In genomic region chr1:15850450-15851079, GRCh38 we compare ENCODE assay signal across 8 cellular contexts. TPM values are rescaled to one million over a fixed set of nuclear protein-coding genes. Genes with fewer than 3 reads are reported as not detected.
DNase-seq lines count a peak whose midpoint lies in the region; FAIRE-seq and TF ChIP-seq lines count a peak whose summit lies in the region.

No MANE protein-coding gene starts in this region.

- peak overlapping the region; percentile 97 for H3K27ac Mint-ChIP-seq in MCF 10A (ENCODE audit: low read depth, unreplicated experiment)

- TF ChIP-seq CTCF in AG04450 (IDR thresholded peaks at IDR 0.05; ENCODE audit: low read depth, low read length): no peak
- TF ChIP-seq CTCF in HL-60 (IDR thresholded peaks at IDR 0.05; ENCODE audit: insufficient read depth, low read length): no peak
- TF ChIP-seq CTCF in MCF 10A (IDR thresholded peaks at IDR 0.05; ENCODE audit: unreplicated experiment): no peak

- no peaks in the 10 kb centered on the region for H3K36me3 ChIP-seq in muscle layer of duodenum (ENCODE audit: control insufficient read depth in 1 of 2, insufficient read depth in 2 of 2, low read length in 2 of 2)

- DNase-seq in AG04450 (ENCODE audit: low read depth, low spot score): no peak
- no peak for DNase-seq in HL-60 (ENCODE audit: low read depth in 1 of 2, low spot score in 1 of 2)
- DNase-seq in MCF 10A (ENCODE audit: unreplicated experiment): peak; percentile 49
- no peak for DNase-seq in activated gamma-delta T cell (lab: John Stamatoyannopoulos, UW)
- DNase-seq in mesenteric fat pad (ENCODE audit: low spot score): no peak
- no peak for DNase-seq in DMS153 treated with DMSO at 0.1 percent for 48 hours (lab: John Stamatoyannopoulos, UW; ENCODE audit: unreplicated experiment)
- DNase-seq in GM12892 (ENCODE audit: insufficient read length): no peak

- no peaks in the 10 kb centered on the region for H3K9me3 Mint-ChIP-seq in MCF 10A (ENCODE audit: unreplicated experiment)

- H3K4me1 ChIP-seq in muscle layer of duodenum (ENCODE audit: control insufficient read depth in 1 of 2, insufficient read depth in 2 of 2, low read length in 2 of 2): peaks cover 6 to 25% of the 10 kb centered on the region in 2 donors

- no TSS peak for BruUV-seq in MCF 10A (replicated peaks; lab: Mats Ljungman, UMichigan)

- CTCF ChIA-PET in AG04450 (lab: Charles Lee): interaction anchor here (2.3 kb wide), 1 partner anchor 35 kb away, joined by 10 read pairs; no protein-coding TSS in a partner anchor
- CTCF ChIA-PET in MCF 10A (lab: Yijun Ruan, JAX): interaction anchor here (0.7 to 1.2 kb wide), 2 partner anchors 11 to 29 kb away, joined by 3 to 4 read pairs; no protein-coding TSS in a partner anchor

- POLR2A ChIA-PET in AG04450 (lab: Yijun Ruan, JAX) (interaction anchor here (0.8 to 4.9 kb wide), 2 partner anchors 18 to 99 kb away, joined by 4 to 59 read pairs; no protein-coding TSS in a partner anchor), MCF 10A (lab: Yijun Ruan, JAX) (interaction anchor here (0.6 to 9.0 kb wide), 32 partner anchors 9 to 1053 kb away, joined by 3 to 283 read pairs (median 6); partner anchors contain the start of genes CPLANE2 and ZBTB17)

- H3K9me3 ChIP-seq in AG04450 (ENCODE audit: control insufficient read depth, insufficient read depth, low read length): no peaks in the 10 kb centered on the region
- no peaks in the 10 kb centered on the region for H3K9me3 ChIP-seq in muscle layer of duodenum (ENCODE audit: control insufficient read depth in 1 of 2, low read length in 2 of 2)

- no peak for TF ChIP-seq POLR2A in GM12892 (IDR thresholded peaks at IDR 0.05; ENCODE audit: low read depth, low read length)

- peaks cover 23% of the 10 kb centered on the region for H3K4me1 Mint-ChIP-seq in MCF 10A (ENCODE audit: insufficient read depth, unreplicated experiment)

- peak overlapping the region; percentile 82 for H3K4me3 Mint-ChIP-seq in MCF 10A (ENCODE audit: unreplicated experiment)

- H3K27ac ChIP-seq in AG04450 (ENCODE audit: low read depth, low read length) (no peak overlapping the region), HL-60 (replicated peaks) (peak overlapping the region; percentile 82), muscle layer of duodenum (ENCODE audit: low read length) (peak overlapping the region; percentile 98)

- no peak for FAIRE-seq in GM12892 (lab: Jason Lieb, UNC)

- intact Hi-C loops in MCF 10A (cut with micrococcal nuclease): loop anchor here (2.0 kb wide), 1 partner anchor 98 kb away; no protein-coding TSS in a partner anchor

- peaks cover 6% of the 10 kb centered on the region for H3K36me3 Mint-ChIP-seq in MCF 10A (ENCODE audit: insufficient read depth, unreplicated experiment)

- no peaks in the 10 kb centered on the region for H3K27me3 Mint-ChIP-seq in MCF 10A (ENCODE audit: insufficient read depth, unreplicated experiment)

- H3K27me3 ChIP-seq in AG04450 (ENCODE audit: control insufficient read depth, insufficient read depth, low read length): no peaks in the 10 kb centered on the region
- H3K27me3 ChIP-seq in HL-60 (ENCODE audit: insufficient read depth, poor library complexity, severe bottlenecking): no peaks in the 10 kb centered on the region
- H3K27me3 ChIP-seq in muscle layer of duodenum (ENCODE audit: low read depth, low read length): no peaks in the 10 kb centered on the region

- H3K4me3 ChIP-seq in AG04450 (ENCODE audit: low read depth, low read length) (peak overlapping the region; percentile 87), HL-60 (replicated peaks; ENCODE audit: insufficient read depth, low read length) (peak overlapping the region; percentile 67), muscle layer of duodenum (ENCODE audit: low read depth in 1 of 2, low read length in 2 of 2) (peak overlapping the region; percentile 77 to 98)

RNA-seq across cellular contexts. Expression of gene SPEN, which starts 3.1 kb away (rescaled TPM):
- polyA plus RNA-seq in AG04450 (2011; rRNA removed): 5.2 and 5.4 TPM in 2 replicates
- 17.3 and 20.5 TPM in 2 replicates for polyA minus RNA-seq in AG04450 (2011; rRNA and poly(A)+ RNA removed)
- 44.2 and 50.6 TPM in 2 replicates for total RNA-seq in MCF 10A (2022)
- 92.0 TPM for total RNA-seq in mesenteric fat pad
- polyA plus RNA-seq in GM12892 (2012; ENCODE audit: missing spikeins): 22.3 TPM

RNA-seq across cellular contexts. Expression of gene UQCRHL, which starts 43.1 kb away (rescaled TPM):
- 2.7 and 3.0 TPM in 2 replicates for polyA plus RNA-seq in AG04450 (2011; rRNA removed)
- 1.3 and 1.8 TPM in 2 replicates for polyA minus RNA-seq in AG04450 (2011; rRNA and poly(A)+ RNA removed)
- total RNA-seq in MCF 10A (2022): 1.1 and 1.7 TPM in 2 replicates
- 1.3 TPM for total RNA-seq in mesenteric fat pad
- polyA plus RNA-seq in GM12892 (2012; ENCODE audit: missing spikeins): 7.8 TPM
